1 cellular context compared by ENCODE assay signal in genomic region chr1:227759345-227760300, GRCh38.
A peak's percentile ranks its signal among the peaks of the same experiment; 100 is the strongest.
TF ChIP-seq lines count a peak whose summit lies in the region.

No MANE protein-coding gene starts in this region.

TF ChIP-seq in IMR-90, 13 proteins besides CTCF, POLR2A, EP300 and RAD21 (continued from another document):
- no peak for TF ChIP-seq NFE2L2 (IDR thresholded peaks at IDR 0.05; ENCODE audit: low read depth, low read length)
- TF ChIP-seq BHLHE40 (IDR thresholded peaks at IDR 0.05; ENCODE audit: low read depth, low read length) = peak; percentile 96
- peak; percentile 58; the same call in 1 of the 2 replicates for TF ChIP-seq MAFK (IDR thresholded peaks at IDR 0.05; ENCODE audit: low read depth, low read length)
- TF ChIP-seq MXI1 (IDR thresholded peaks at IDR 0.05; ENCODE audit: borderline replicate concordance, low read depth, low read length) = peak; percentile 97
- no peak for TF ChIP-seq MAZ (IDR thresholded peaks at IDR 0.05; ENCODE audit: borderline replicate concordance, low read depth, low read length)
